11 cellular contexts compared by ENCODE assay signal in genomic region chr17:67478266-67479118, GRCh38.
DNase-seq lines count a peak whose midpoint lies in the region; ATAC-seq and TF ChIP-seq lines count a peak whose summit lies in the region.
"Had no signal": no experiment of that assay in that cellular context is flagged by ENCODE, and none has a peak within 500 bp of the region (broad histone marks: within the 10 kb centered on the region; RNA-seq: fewer than 3 reads in every experiment).

No MANE protein-coding gene starts in this region.

- H3F3A ChIP-seq in PC-9 (ENCODE audit: insufficient read depth, low read depth) = no peaks in the 10 kb centered on the region

- POLR2A ChIA-PET in naive thymus-derived CD8-positive, alpha-beta T cell (lab: Charles Lee) = interaction anchor here (1.1 to 25.4 kb wide), 8 partner anchors 12 to 100 kb away, joined by 4 to 824 read pairs (median 7); partner anchors contain the start of gene PITPNC1
- POLR2A ChIA-PET in PC-9 (lab: Charles Lee; ENCODE audit: unreplicated experiment) = no interaction called here

- H4K20me1 ChIP-seq in mammary epithelial cell (ENCODE audit: insufficient read depth, low read length) = no peaks in the 10 kb centered on the region
- no peaks in the 10 kb centered on the region for H4K20me1 ChIP-seq in PC-9 (ENCODE audit: insufficient read depth)

- TF ChIP-seq CTCF in mammary epithelial cell (conservative IDR thresholded peaks at IDR 0.05 in 1 of 2, IDR thresholded peaks at IDR 0.05 in 1 of 2; ENCODE audit: extremely low read depth in 1 of 2, insufficient read depth in 1 of 2, low read depth in 1 of 2, low read length in 2 of 2) = no peak
- TF ChIP-seq CTCF in PC-9 (conservative IDR thresholded peaks at IDR 0.05) = no peak

- peak overlapping the region; percentile 93 for H3K27ac Mint-ChIP-seq in stimulated activated naive CD8-positive, alpha-beta T cell treated with anti-CD3 and anti-CD28 coated beads, Interleukin-15, Interleukin-2, amounts not matched to agents 100 ng/mL and 50 ng/mL, for 24 hours
- peak overlapping the region; percentile 86 to 99 (median 96) for H3K27ac Mint-ChIP-seq in naive thymus-derived CD8-positive, alpha-beta T cell

- peaks cover 24% of the 10 kb centered on the region for H3K4me1 ChIP-seq in mammary epithelial cell (ENCODE audit: insufficient read depth, low read length)
- H3K4me1 ChIP-seq in PC-9 (replicated peaks; ENCODE audit: insufficient read depth) = no peaks in the 10 kb centered on the region

- H3K79me2 ChIP-seq in mammary epithelial cell (ENCODE audit: insufficient read depth, low read length) (peaks cover 61% of the 10 kb centered on the region), PC-9 (ENCODE audit: low read depth) (no peaks in the 10 kb centered on the region)

- H3K9me2 ChIP-seq in PC-9 (ENCODE audit: insufficient read depth) = no peaks in the 10 kb centered on the region

- TF ChIP-seq POLR2A in erythroblast (IDR thresholded peaks at IDR 0.05; ENCODE audit: low read length) = no peak

- no peaks in the 10 kb centered on the region for H3K36me3 Mint-ChIP-seq in stimulated activated naive CD8-positive, alpha-beta T cell treated with anti-CD3 and anti-CD28 coated beads, Interleukin-15, Interleukin-2, amounts not matched to agents 100 ng/mL and 50 ng/mL, for 24 hours (ENCODE audit: low read depth)
- no peaks in the 10 kb centered on the region for H3K36me3 Mint-ChIP-seq in naive thymus-derived CD8-positive, alpha-beta T cell

- intact Hi-C loops in mammary epithelial cell (cut with micrococcal nuclease) = loop anchor here (10.0 kb wide), 1 partner anchor 126 kb away; no protein-coding TSS in a partner anchor
- intact Hi-C loops in PC-9 (cut with micrococcal nuclease; ENCODE audit: unreplicated experiment) = loop anchor here (5.0 kb wide), 2 partner anchors 124 to 209 kb away; no protein-coding TSS in a partner anchor

- H3K4me3 Mint-ChIP-seq in stimulated activated naive CD8-positive, alpha-beta T cell treated with anti-CD3 and anti-CD28 coated beads, Interleukin-15, Interleukin-2, amounts not matched to agents 100 ng/mL and 50 ng/mL, for 24 hours = peak overlapping the region; percentile 87
- peak overlapping the region; percentile 75 to 91 (median 84) for H3K4me3 Mint-ChIP-seq in naive thymus-derived CD8-positive, alpha-beta T cell

- CTCF ChIA-PET in mammary epithelial cell (lab: Charles Lee; ENCODE audit: low non-redundant PET) = no interaction called here
- CTCF ChIA-PET in PC-9 (lab: Charles Lee) = no interaction called here

- peak overlapping the region; percentile 58 for H3K4me2 ChIP-seq in mammary epithelial cell (ENCODE audit: insufficient read depth, low read depth, low read length)
- H3K4me2 ChIP-seq in PC-9 = no peak overlapping the region

- dilution Hi-C loops in mammary epithelial cell (cut with HindIII; ENCODE audit: low sequenced_read_pairs) = no loop called here

- H3K9me3 Mint-ChIP-seq in stimulated activated naive CD8-positive, alpha-beta T cell treated with anti-CD3 and anti-CD28 coated beads, Interleukin-15, Interleukin-2, amounts not matched to agents 100 ng/mL and 50 ng/mL, for 24 hours = no peaks in the 10 kb centered on the region
- no peaks in the 10 kb centered on the region for H3K9me3 Mint-ChIP-seq in naive thymus-derived CD8-positive, alpha-beta T cell

- H3K27me3 ChIP-seq in mammary epithelial cell (ENCODE audit: insufficient read depth, low read length) (no peaks in the 10 kb centered on the region), PC-9 (ENCODE audit: insufficient read depth, low read depth) (no peaks in the 10 kb centered on the region)

- DNase-seq in stimulated activated naive CD8-positive, alpha-beta T cell treated with anti-CD3 and anti-CD28 coated beads, Interleukin-15, Interleukin-2, amounts not matched to agents 100 U/mL and 50 U/mL, for 24 hours = no peak
- DNase-seq in mammary epithelial cell (no peak), NCI-H187 (lab: John Stamatoyannopoulos, UW) (no peak), ecto neural progenitor cell (ENCODE audit: low spot score) (no peak), PC-9 (no peak), erythroblast (lab: John Stamatoyannopoulos, UW) (no peak)
- peak in 7 of 10 donors; percentile 16 to 66 (median 43) for DNase-seq in naive thymus-derived CD8-positive, alpha-beta T cell
- DNase-seq: NCI-H82, trophoblast cell had no signal

- H3K9me3 ChIP-seq in mammary epithelial cell (replicated peaks; ENCODE audit: insufficient read depth, low read length) (no peaks in the 10 kb centered on the region), PC-9 (ENCODE audit: insufficient read depth, low read depth) (no peaks in the 10 kb centered on the region; the same call in 1 of the 2 replicates)

- H2AFZ ChIP-seq in mammary epithelial cell (ENCODE audit: low read depth, low read length) = peak overlapping the region; percentile 24
- no peak overlapping the region for H2AFZ ChIP-seq in PC-9

- in situ Hi-C loops in mammary epithelial cell (cut with MboI; ENCODE audit: low sequenced_read_pairs in 2 of 2) = no loop called here

- 94% methylated on average over 11 of the region's 11 CpGs for WGBS in mammary epithelial cell (ENCODE audit: low coverage, missing lambda C conversion rate)

- H3K27ac ChIP-seq in mammary epithelial cell (ENCODE audit: insufficient read depth, low read depth, low read length) = no peak overlapping the region
- no peak overlapping the region for H3K27ac ChIP-seq in PC-9
- H3K27ac ChIP-seq: coronary artery had no signal

- H3K4me3 ChIP-seq in mammary epithelial cell (replicated peaks in 1 of 3; ENCODE audit: insufficient read depth in 1 of 3, low read depth in 2 of 3, low read length in 3 of 3) (no peak overlapping the region), PC-9 (no peak overlapping the region)
- H3K4me3 ChIP-seq: coronary artery had no signal

- H3K36me3 ChIP-seq in mammary epithelial cell (ENCODE audit: insufficient read depth, low read length) (no peaks in the 10 kb centered on the region), PC-9 (ENCODE audit: low read depth) (no peaks in the 10 kb centered on the region)

- no peak for ATAC-seq in stimulated activated naive CD8-positive, alpha-beta T cell treated with anti-CD3 and anti-CD28 coated beads, Interleukin-15, Interleukin-2, amounts not matched to agents 100 U/mL and 50 U/mL, for 24 hours
- peak; percentile 38 to 60 for ATAC-seq in naive thymus-derived CD8-positive, alpha-beta T cell

- no peaks in the 10 kb centered on the region for H3K27me3 Mint-ChIP-seq in stimulated activated naive CD8-positive, alpha-beta T cell treated with anti-CD3 and anti-CD28 coated beads, Interleukin-15, Interleukin-2, amounts not matched to agents 100 ng/mL and 50 ng/mL, for 24 hours
- no peaks in the 10 kb centered on the region for H3K27me3 Mint-ChIP-seq in naive thymus-derived CD8-positive, alpha-beta T cell

- H3K9ac ChIP-seq in mammary epithelial cell (ENCODE audit: insufficient read depth, low read length) = no peak overlapping the region

- BruUV-seq in mammary epithelial cell (replicated peaks; lab: Mats Ljungman, UMichigan) = TSS peak; percentile 80
- BruUV-seq in PC-9 (replicated peaks; lab: Mats Ljungman, UMichigan) = no TSS peak

- H3K4me1 Mint-ChIP-seq in stimulated activated naive CD8-positive, alpha-beta T cell treated with anti-CD3 and anti-CD28 coated beads, Interleukin-15, Interleukin-2, amounts not matched to agents 100 ng/mL and 50 ng/mL, for 24 hours (ENCODE audit: low read depth) = peaks cover 94% of the 10 kb centered on the region
- peaks cover 50 to 90% (median 80%) of the 10 kb centered on the region in 4 donors for H3K4me1 Mint-ChIP-seq in naive thymus-derived CD8-positive, alpha-beta T cell

Comparison
In these comparisons a context has a peak if more than half of its experiments do, and no peak if none do; other contexts are left out.
1. DNase-seq: peak in naive thymus-derived CD8-positive, alpha-beta T cell (7 of 10); none in stimulated activated naive CD8-positive, alpha-beta T cell treated with anti-CD3 and anti-CD28 coated beads, Interleukin-15, Interleukin-2, amounts not matched to agents 100 U/mL and 50 U/mL, for 24 hours (single experiment), mammary epithelial cell (single experiment), NCI-H187 (0 of 2), ecto neural progenitor cell (single experiment), PC-9 (0 of 2) and erythroblast (0 of 2).